10 cellular contexts compared by ENCODE assay signal in the genomic region with DNA sequence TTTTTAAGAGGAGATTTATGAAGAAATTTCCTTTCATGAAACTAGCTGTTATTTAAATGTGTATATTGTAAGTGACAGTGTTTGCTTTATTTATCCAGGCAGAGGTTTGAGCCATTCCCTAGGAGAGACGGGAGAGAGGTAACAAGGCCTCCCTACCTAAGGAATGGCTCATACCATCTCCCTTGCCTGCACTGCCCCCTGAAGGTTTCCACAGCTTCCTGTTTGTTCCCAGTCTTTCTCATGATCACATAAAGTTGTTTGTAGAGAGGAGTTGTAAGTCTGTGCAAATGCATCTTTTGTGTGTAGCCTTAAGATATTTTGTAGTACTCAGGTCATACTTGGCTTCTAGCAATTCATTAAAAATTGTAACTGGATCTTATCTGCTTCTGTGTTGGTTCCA.
DNase-seq lines count a peak whose midpoint lies in the region; ATAC-seq and TF ChIP-seq lines count a peak whose summit lies in the region.
"Had no signal": no experiment of that assay in that cellular context is flagged by ENCODE, and none has a peak within 500 bp of the region (broad histone marks: within the 10 kb centered on the region; RNA-seq: fewer than 3 reads in every experiment).

No MANE protein-coding gene starts in this region.

- no peaks in the 10 kb centered on the region for H3K27me3 ChIP-seq in dorsolateral prefrontal cortex

- H3K4me3 Mint-ChIP-seq in naive thymus-derived CD8-positive, alpha-beta T cell: no peak overlapping the region

- in situ Hi-C loops in astrocyte of the spinal cord (cut with HindIII; ENCODE audit: low sequenced_read_pairs): no loop called here

- H3K36me3 Mint-ChIP-seq in naive thymus-derived CD8-positive, alpha-beta T cell: no peaks in the 10 kb centered on the region

- TF ChIP-seq RAD21 in Ishikawa (IDR thresholded peaks at IDR 0.05; ENCODE audit: low read depth): peak; percentile 80

- no peak overlapping the region for H3K27ac ChIP-seq in dorsolateral prefrontal cortex

- no peak overlapping the region for H3K4me3 ChIP-seq in astrocyte of the spinal cord (ENCODE audit: low read depth, low read length)
- no peak overlapping the region for H3K4me3 ChIP-seq in dorsolateral prefrontal cortex

- no peaks in the 10 kb centered on the region for H3K27me3 Mint-ChIP-seq in naive thymus-derived CD8-positive, alpha-beta T cell

- no peak for TF ChIP-seq EP300 in Ishikawa (IDR thresholded peaks at IDR 0.05; ENCODE audit: borderline replicate concordance)

- no peaks in the 10 kb centered on the region for H3K4me1 Mint-ChIP-seq in naive thymus-derived CD8-positive, alpha-beta T cell

- DNase-seq in Daoy (ENCODE audit: low read depth): peak; percentile 10
- DNase-seq in astrocyte of the spinal cord (ENCODE audit: low read depth, low spot score): peak; percentile 22
- DNase-seq in kidney glomerular epithelial cell (lab: John Stamatoyannopoulos, UW): peak; percentile 16
- DNase-seq in AG08395 (ENCODE audit: low spot score): no peak
- no peak for DNase-seq in activated CD8-positive, alpha-beta memory T cell treated with anti-CD3 and anti-CD28 coated beads, Interleukin-2, amount 50 U/mL, for 48 hours
- no peak for DNase-seq in dorsolateral prefrontal cortex
- no peak for DNase-seq in naive thymus-derived CD8-positive, alpha-beta T cell
- DNase-seq: caudate nucleus had no signal

- peak overlapping the region in 1 of 10 donors; percentile 1 for H3K27ac Mint-ChIP-seq in naive thymus-derived CD8-positive, alpha-beta T cell

- intact Hi-C loops in dorsolateral prefrontal cortex (cut with DNase I): no loop called here

- ATAC-seq in naive thymus-derived CD8-positive, alpha-beta T cell: no peak
- ATAC-seq: activated CD4-positive, CD25-positive, alpha-beta regulatory T cell treated with anti-CD3 and anti-CD28 coated beads, Interleukin-2, amount 50 U/mL, for 24 hours had no signal

- POLR2A ChIA-PET in naive thymus-derived CD8-positive, alpha-beta T cell (lab: Charles Lee): no interaction called here

- H3K9me3 Mint-ChIP-seq in naive thymus-derived CD8-positive, alpha-beta T cell: peaks cover 0 to 15% (median under 1%) of the 10 kb centered on the region in 9 donors

- TF ChIP-seq CTCF in astrocyte of the spinal cord (IDR thresholded peaks at IDR 0.05; ENCODE audit: low read depth, low read length) (peak; percentile 54), dorsolateral prefrontal cortex (IDR thresholded peaks at IDR 0.05 in 54 of 56, conservative IDR thresholded peaks at IDR 0.05 in 2 of 56; ENCODE audit: low read depth in 1 of 56, partially characterized antibody in 56 of 56) (no peak)

TF ChIP-seq in Ishikawa, 13 proteins besides CTCF, POLR2A, EP300 and RAD21:
- TF ChIP-seq CEBPB (IDR thresholded peaks at IDR 0.05) (no peak), CREB1 (IDR thresholded peaks at IDR 0.05; ENCODE audit: low read depth) (no peak), TAF1 (IDR thresholded peaks at IDR 0.05; ENCODE audit: low read depth) (no peak), YY1 (IDR thresholded peaks at IDR 0.05; ENCODE audit: low read depth) (no peak), EGR1 (IDR thresholded peaks at IDR 0.05) (no peak), TCF12 (IDR thresholded peaks at IDR 0.05; ENCODE audit: low read depth) (no peak), MAX (IDR thresholded peaks at IDR 0.05) (no peak)

Comparison
In these comparisons a context has a peak if more than half of its experiments do, and no peak if none do; other contexts are left out.
1. DNase-seq: peak in Daoy (single experiment), astrocyte of the spinal cord (single experiment) and kidney glomerular epithelial cell (single experiment); none in AG08395 (single experiment), activated CD8-positive, alpha-beta memory T cell treated with anti-CD3 and anti-CD28 coated beads, Interleukin-2, amount 50 U/mL, for 48 hours (single experiment), dorsolateral prefrontal cortex (0 of 10) and naive thymus-derived CD8-positive, alpha-beta T cell (0 of 10).